Comparison of ENCODE assay signal across 8 cellular contexts in genomic region chr2:6999161-6999877, GRCh38.
DNase-seq lines count a peak whose midpoint lies in the region; ATAC-seq and TF ChIP-seq lines count a peak whose summit lies in the region.

No MANE protein-coding gene starts in this region.

- intact Hi-C loops in prostate gland (cut with DNase I) (no loop called here), sigmoid colon (cut with DNase I) (no loop called here)

- no peak for TF ChIP-seq EP300 in sigmoid colon (IDR thresholded peaks at IDR 0.05)

- H3K27me3 ChIP-seq in prostate gland (replicated peaks; ENCODE audit: insufficient read depth) = no peaks in the 10 kb centered on the region
- no peaks in the 10 kb centered on the region for H3K27me3 ChIP-seq in sigmoid colon

- peak; percentile 66 for ATAC-seq in GM19025 (IDR thresholded peaks at IDR 0.05; ENCODE audit: low read depth, unreplicated experiment)
- peak; percentile 63 for ATAC-seq in HG02642 (IDR thresholded peaks at IDR 0.05; ENCODE audit: poor library complexity, unreplicated experiment)
- no peak for ATAC-seq in HG02571 (IDR thresholded peaks at IDR 0.05; ENCODE audit: unreplicated experiment)

- in situ Hi-C loops in KBM-7 (cut with MboI; ENCODE audit: low pct_unique_long_range_greater_than_20kb, low sequenced_read_pairs) = no loop called here

- H3K4me1 ChIP-seq in prostate gland (replicated peaks) (peaks cover 5% of the 10 kb centered on the region), sigmoid colon (no peaks in the 10 kb centered on the region)

- H3K9me3 ChIP-seq in prostate gland = no peaks in the 10 kb centered on the region
- H3K9me3 ChIP-seq in sigmoid colon = no peaks in the 10 kb centered on the region

- no peaks in the 10 kb centered on the region for H3K36me3 ChIP-seq in prostate gland
- no peaks in the 10 kb centered on the region for H3K36me3 ChIP-seq in sigmoid colon

- DNase-seq in KBM-7 (peak; percentile 32), prostate gland (ENCODE audit: low spot score) (no peak), T1000 (lab: John Stamatoyannopoulos, UW) (no peak), DMS153 (lab: John Stamatoyannopoulos, UW) (no peak), sigmoid colon (no peak)

- H3K4me3 ChIP-seq in prostate gland (no peak overlapping the region), sigmoid colon (no peak overlapping the region)

- WGBS in prostate gland = 85% methylated on average over 7 of the region's 7 CpGs
- 66 to 90% methylated on average over 7 of the region's 7 CpGs for WGBS in sigmoid colon, 2 donors

- no peak for TF ChIP-seq CTCF in prostate gland (IDR thresholded peaks at IDR 0.05)
- no peak for TF ChIP-seq CTCF in sigmoid colon (IDR thresholded peaks at IDR 0.05)

- H3K27ac ChIP-seq in prostate gland = peak overlapping the region; percentile 27 to 55
- no peak overlapping the region for H3K27ac ChIP-seq in sigmoid colon

- TF ChIP-seq POLR2A in prostate gland (IDR thresholded peaks at IDR 0.05) (no peak), sigmoid colon (IDR thresholded peaks at IDR 0.05) (no peak)

Comparison
In these comparisons a context has a peak if more than half of its experiments do, and no peak if none do; other contexts are left out.
1. H3K27ac ChIP-seq: peak in prostate gland (2 of 2); none in sigmoid colon (0 of 4).